Comparison of ENCODE assay signal across 15 cellular contexts in genomic region chr11:74605403-74605802, GRCh38. TPM values are rescaled to one million over a fixed set of nuclear protein-coding genes. Genes with fewer than 3 reads are reported as not detected.
DNase-seq lines count a peak whose midpoint lies in the region; ATAC-seq and TF ChIP-seq lines count a peak whose summit lies in the region.
"Had no signal": no experiment of that assay in that cellular context is flagged by ENCODE, and none has a peak within 500 bp of the region (broad histone marks: within the 10 kb centered on the region; RNA-seq: fewer than 3 reads in every experiment).

No MANE protein-coding gene starts in this region.

- peaks cover 14% of the 10 kb centered on the region for H3K79me2 ChIP-seq in OCI-LY3 (ENCODE audit: low read length)

- DNase-seq in CD14-positive monocyte (ENCODE audit: low spot score) (no peak), nephron progenitor cell (no peak), upper lobe of right lung (no peak), NCI-H1436 (lab: John Stamatoyannopoulos, UW) (no peak), iPS-NIHi11 (ENCODE audit: low spot score) (no peak), coronary artery (ENCODE audit: low spot score) (no peak)
- DNase-seq: C1 segment of cervical spinal cord; CD4-positive, alpha-beta memory T cell; DMS79; HCEC 1CT; HFFc6; IMR-90 had no signal

- no peaks in the 10 kb centered on the region for H3K9me3 ChIP-seq in OCI-LY3 (ENCODE audit: insufficient read depth, low read length)
- H3K9me3 ChIP-seq in upper lobe of right lung = no peaks in the 10 kb centered on the region

- H3K36me3 ChIP-seq in OCI-LY3 (replicated peaks; ENCODE audit: low read depth, low read length) (peaks cover 53% of the 10 kb centered on the region), upper lobe of right lung (peaks cover 31% of the 10 kb centered on the region)

- H3K27me3 Mint-ChIP-seq in CD14-positive monocyte (ENCODE audit: low read depth in 3 of 3) = peaks cover 0 to 1% (median 0%) of the 10 kb centered on the region in 3 donors
- no peaks in the 10 kb centered on the region for H3K27me3 Mint-ChIP-seq in dendritic cell treated with granulocyte-macrophage colony-stimulating factor and Interleukin-4, amounts not matched to agents 40 ng/mL and 50 ng/mL, for 4 days
- no peaks in the 10 kb centered on the region for H3K27me3 Mint-ChIP-seq in nephron progenitor cell (ENCODE audit: low read depth, poor library complexity)
- H3K27me3 Mint-ChIP-seq: B cell; CD4-positive, alpha-beta memory T cell had no signal

- intact Hi-C loops in CD14-positive monocyte (cut with micrococcal nuclease) (no loop called here), upper lobe of right lung (cut with DNase I) (no loop called here)
- intact Hi-C loops in dendritic cell treated with granulocyte-macrophage colony-stimulating factor and Interleukin-4, amounts not matched to agents 40 ng/mL and 50 ng/mL, for 4 days (cut with micrococcal nuclease) = no loop called here

- H3K4me3 Mint-ChIP-seq in CD14-positive monocyte = no peak overlapping the region
- no peak overlapping the region for H3K4me3 Mint-ChIP-seq in dendritic cell treated with granulocyte-macrophage colony-stimulating factor and Interleukin-4, amounts not matched to agents 40 ng/mL and 50 ng/mL, for 4 days
- H3K4me3 Mint-ChIP-seq in nephron progenitor cell = no peak overlapping the region
- H3K4me3 Mint-ChIP-seq: B cell; CD4-positive, alpha-beta memory T cell; HFFc6 had no signal

- H3K9me3 Mint-ChIP-seq in CD14-positive monocyte = no peaks in the 10 kb centered on the region
- no peaks in the 10 kb centered on the region for H3K9me3 Mint-ChIP-seq in dendritic cell treated with granulocyte-macrophage colony-stimulating factor and Interleukin-4, amounts not matched to agents 40 ng/mL and 50 ng/mL, for 4 days
- peaks cover 7% of the 10 kb centered on the region for H3K9me3 Mint-ChIP-seq in nephron progenitor cell
- H3K9me3 Mint-ChIP-seq: CD4-positive, alpha-beta memory T cell; HFFc6 had no signal

- H3K4me3 ChIP-seq in OCI-LY3 (ENCODE audit: low read length) (no peak overlapping the region), upper lobe of right lung (no peak overlapping the region), coronary artery (no peak overlapping the region)

- H3K4me2 ChIP-seq in OCI-LY3 (ENCODE audit: low read length) = no peak overlapping the region

- H4K20me1 ChIP-seq in OCI-LY3 (ENCODE audit: insufficient read depth, low read length) = peaks cover 5% of the 10 kb centered on the region; the same call in 1 of the 2 replicates

- no peak overlapping the region for H2AFZ ChIP-seq in OCI-LY3 (ENCODE audit: low read depth, low read length)

- no peak overlapping the region for H3K9ac ChIP-seq in OCI-LY3 (ENCODE audit: low read length)

- TF ChIP-seq CTCF in CD14-positive monocyte (IDR thresholded peaks at IDR 0.05) (no peak), OCI-LY3 (IDR thresholded peaks at IDR 0.05; ENCODE audit: low read depth, low read length) (no peak), nephron progenitor cell (IDR thresholded peaks at IDR 0.05) (no peak), upper lobe of right lung (IDR thresholded peaks at IDR 0.05) (no peak), coronary artery (IDR thresholded peaks at IDR 0.05) (no peak)

- H3K4me1 ChIP-seq in OCI-LY3 (ENCODE audit: low read length) (peaks cover 11% of the 10 kb centered on the region), upper lobe of right lung (no peaks in the 10 kb centered on the region)

- H3K27ac Mint-ChIP-seq in CD14-positive monocyte (peak overlapping the region; percentile 35 to 89 (median 63)), nephron progenitor cell (peak overlapping the region; percentile 96)
- peak overlapping the region; percentile 59 for H3K27ac Mint-ChIP-seq in dendritic cell treated with granulocyte-macrophage colony-stimulating factor and Interleukin-4, amounts not matched to agents 40 ng/mL and 50 ng/mL, for 4 days
- H3K27ac Mint-ChIP-seq: B cell, HFFc6 had no signal

- H3K27me3 ChIP-seq in OCI-LY3 (ENCODE audit: low read depth, low read length) = no peaks in the 10 kb centered on the region
- H3K27me3 ChIP-seq in upper lobe of right lung = no peaks in the 10 kb centered on the region

- no peaks in the 10 kb centered on the region for H3K4me1 Mint-ChIP-seq in CD14-positive monocyte
- H3K4me1 Mint-ChIP-seq in dendritic cell treated with granulocyte-macrophage colony-stimulating factor and Interleukin-4, amounts not matched to agents 40 ng/mL and 50 ng/mL, for 4 days (ENCODE audit: low read depth) = peaks cover 24% of the 10 kb centered on the region
- peaks cover 4% of the 10 kb centered on the region for H3K4me1 Mint-ChIP-seq in nephron progenitor cell

- peaks cover 37 to 52% of the 10 kb centered on the region in 2 donors for H3K36me3 Mint-ChIP-seq in CD14-positive monocyte
- H3K36me3 Mint-ChIP-seq in dendritic cell treated with granulocyte-macrophage colony-stimulating factor and Interleukin-4, amounts not matched to agents 40 ng/mL and 50 ng/mL, for 4 days (ENCODE audit: low read depth) = peaks cover 51% of the 10 kb centered on the region
- H3K36me3 Mint-ChIP-seq in nephron progenitor cell (ENCODE audit: low read depth) = peaks cover 46% of the 10 kb centered on the region

- ATAC-seq in upper lobe of right lung = no peak

- H3K27ac ChIP-seq in OCI-LY3 (ENCODE audit: low read length) (0 out of 2 replicates have a peak overlapping the region, but pooled peaks have one; percentile 8), upper lobe of right lung (no peak overlapping the region), coronary artery (no peak overlapping the region)

RNA-seq across cellular contexts. Expression of gene POLD3, which starts 13.0 kb away (rescaled TPM):
- polyA plus RNA-seq in CD14-positive monocyte = 10 to 100 TPM; 26.2 to 29.9 TPM
- 16.7 TPM for total RNA-seq in upper lobe of right lung
